Comparison of ENCODE assay signal across 31 cellular contexts in genomic region chr18:39611381-39612090, GRCh38.
DNase-seq lines count a peak whose midpoint lies in the region; ATAC-seq, FAIRE-seq and TF ChIP-seq lines count a peak whose summit lies in the region.
"Had no signal": no experiment of that assay in that cellular context is flagged by ENCODE, and none has a peak within 500 bp of the region (broad histone marks: within the 10 kb centered on the region; RNA-seq: fewer than 3 reads in every experiment).

No MANE protein-coding gene starts in this region.

- no peaks in the 10 kb centered on the region for H3K9me3 Mint-ChIP-seq in mesothelial cell of epicardium

- H2AFZ ChIP-seq in HepG2 (ENCODE audit: low read length): no peak overlapping the region

- H3K4me3 Mint-ChIP-seq in mesothelial cell of epicardium: no peak overlapping the region
- H3K4me3 Mint-ChIP-seq: activated CD4-positive, alpha-beta memory T cell treated with anti-CD3 and anti-CD28 coated beads, Interleukin-2, amount 10 ng/mL, durations not matched to agents 7 days and 5 days; activated naive CD4-positive, alpha-beta T cell treated with anti-CD3 and anti-CD28 coated beads for 36 hours; IgD-negative memory B cell; memory B cell; T-helper 2 cell treated with Interferon-gamma antibody and Interleukin-4, amounts not matched to agents 5 μg/mL and 100 μg/mL, for 36 hours had no signal

- H3K4me1 Mint-ChIP-seq in mesothelial cell of epicardium: peaks cover 27% of the 10 kb centered on the region
- H3K4me1 Mint-ChIP-seq: activated CD4-positive, alpha-beta memory T cell treated with anti-CD3 and anti-CD28 coated beads, Interleukin-2, amount 10 ng/mL, durations not matched to agents 7 days and 5 days; IgD-negative memory B cell; memory B cell had no signal

- no TSS peak for BruUV-seq in HepG2 (replicated peaks; lab: Mats Ljungman, UMichigan)

- no peaks in the 10 kb centered on the region for H4K20me1 ChIP-seq in HepG2 (ENCODE audit: insufficient read depth, low read length)

- peaks cover 6% of the 10 kb centered on the region; the same call in 1 of the 2 replicates for H3K4me1 ChIP-seq in HepG2 (ENCODE audit: insufficient read depth, low read length)
- no peaks in the 10 kb centered on the region for H3K4me1 ChIP-seq in right lobe of liver
- no peaks in the 10 kb centered on the region for H3K4me1 ChIP-seq in esophagus muscularis mucosa
- H3K4me1 ChIP-seq: left lung, Peyer's patch, psoas muscle, suprapubic skin had no signal

- POLR2A ChIA-PET in HepG2 (lab: Yijun Ruan, JAX): no interaction called here

- H3K4me3 ChIP-seq in HepG2 (replicated peaks in 1 of 3; ENCODE audit: insufficient read depth in 1 of 3, low read depth in 2 of 3, low read length in 3 of 3) (no peak overlapping the region), right lobe of liver (no peak overlapping the region), brain microvascular endothelial cell (ENCODE audit: low read depth, low read length) (no peak overlapping the region), esophagus muscularis mucosa (no peak overlapping the region)
- H3K4me3 ChIP-seq: left lung, Peyer's patch, psoas muscle, suprapubic skin had no signal

- no peaks in the 10 kb centered on the region for H3K36me3 Mint-ChIP-seq in mesothelial cell of epicardium
- H3K36me3 Mint-ChIP-seq: IgD-negative memory B cell, memory B cell had no signal

- no peaks in the 10 kb centered on the region for H3K27me3 ChIP-seq in HepG2 (ENCODE audit: control insufficient read depth in 1 of 2, insufficient read depth in 2 of 2, low read length in 2 of 2)
- no peaks in the 10 kb centered on the region for H3K27me3 ChIP-seq in right lobe of liver
- no peaks in the 10 kb centered on the region for H3K27me3 ChIP-seq in brain microvascular endothelial cell (replicated peaks)
- H3K27me3 ChIP-seq in esophagus muscularis mucosa: no peaks in the 10 kb centered on the region
- H3K27me3 ChIP-seq: left lung, Peyer's patch, suprapubic skin had no signal

- TF ChIP-seq EP300 in HepG2 (IDR thresholded peaks at IDR 0.05; ENCODE audit: low read depth in 2 of 2, low read length in 2 of 2) (no peak), HepG2 (CRISPR knock-in tag; IDR thresholded peaks at IDR 0.05; ENCODE audit: borderline replicate concordance) (no peak), esophagus muscularis mucosa (IDR thresholded peaks at IDR 0.05) (no peak)

- in situ Hi-C loops in HepG2 (cut with HindIII; ENCODE audit: extremely low pct_ligation_motif_present, low pct_unique_long_range_greater_than_20kb): no loop called here
- in situ Hi-C loops in brain microvascular endothelial cell (cut with HindIII; ENCODE audit: low pct_ligation_motif_present, low sequenced_read_pairs): no loop called here

- ATAC-seq in HepG2 (no peak), right lobe of liver (no peak), HG02885 (IDR thresholded peaks at IDR 0.05; ENCODE audit: poor library complexity, unreplicated experiment) (no peak), GM21447 (IDR thresholded peaks at IDR 0.05; ENCODE audit: unreplicated experiment) (no peak)
- ATAC-seq: HCT116, left lung, psoas muscle had no signal

- no peak overlapping the region for H3K4me2 ChIP-seq in HepG2 (ENCODE audit: low read depth, low read length)

- no peak for DNase-seq in HepG2 (ENCODE audit: low spot score)
- DNase-seq in right lobe of liver: no peak
- peak; percentile 14 for DNase-seq in brain microvascular endothelial cell
- no peak for DNase-seq in mesothelial cell of epicardium (ENCODE audit: low spot score in 2 of 2, unreplicated experiment in 2 of 2)
- DNase-seq in esophagus muscularis mucosa (ENCODE audit: extremely low spot score): no peak
- no peak for DNase-seq in stimulated activated CD4-positive, alpha-beta T cell treated with anti-CD3 and anti-CD28 coated beads, Interleukin-4, amount 100 ng/mL, for 4 hours
- DNase-seq: activated CD4-positive, alpha-beta memory T cell treated with anti-CD3 and anti-CD28 coated beads, Interleukin-2, amount 10 ng/mL, durations not matched to agents 7 days and 5 days; activated CD4-positive, alpha-beta T cell treated with anti-CD3 and anti-CD28 coated beads for 1 hour; activated naive CD4-positive, alpha-beta T cell treated with anti-CD3 and anti-CD28 coated beads for 36 hours; glutamatergic neuron; islet precursor cell; left lung; NCI-H1436 treated with DMSO at 0.1 percent for 48 hours; NCI-H2107; NCI-H345; NCI-H69; nucleus accumbens; Peyer's patch; psoas muscle; SHP77 treated with DMSO at 0.1 percent for 48 hours; stimulated activated naive CD4-positive, alpha-beta T cell had no signal

- CTCF ChIA-PET in HepG2 (lab: Yijun Ruan, JAX; ENCODE audit: low intra/inter-chr PET ratio, low total read pairs): no interaction called here

- H3K27me3 Mint-ChIP-seq in mesothelial cell of epicardium (ENCODE audit: low read depth): no peaks in the 10 kb centered on the region
- H3K27me3 Mint-ChIP-seq: activated CD4-positive, alpha-beta memory T cell treated with anti-CD3 and anti-CD28 coated beads, Interleukin-2, amount 10 ng/mL, durations not matched to agents 7 days and 5 days; IgD-negative memory B cell; memory B cell had no signal

- no peak overlapping the region for H3K27ac ChIP-seq in HepG2 (ENCODE audit: extremely low read length, insufficient read depth, low read length)
- H3K27ac ChIP-seq in right lobe of liver: no peak overlapping the region
- H3K27ac ChIP-seq in brain microvascular endothelial cell: peak overlapping the region; percentile 3
- H3K27ac ChIP-seq in esophagus muscularis mucosa (replicated peaks in 1 of 4): no peak overlapping the region
- H3K27ac ChIP-seq: 22Rv1, C4-2B, left lung, Peyer's patch, psoas muscle, suprapubic skin had no signal

- WGBS in HepG2 (ENCODE audit: low lambda C conversion rate): 97% methylated on average over 3 of the region's 3 CpGs
- WGBS in right lobe of liver (ENCODE audit: insufficient coverage, low coverage, low lambda C conversion rate, missing lambda C conversion rate): 62% methylated on average over 3 of the region's 3 CpGs
- WGBS in esophagus muscularis mucosa: 69% methylated on average over 3 of the region's 3 CpGs

- no peak for TF ChIP-seq CTCF in HepG2 (CRISPR knock-in tag; IDR thresholded peaks at IDR 0.05)
- no peak for TF ChIP-seq CTCF in right lobe of liver (IDR thresholded peaks at IDR 0.05)
- TF ChIP-seq CTCF in brain microvascular endothelial cell (IDR thresholded peaks at IDR 0.05; ENCODE audit: low read depth, low read length, missing control alignments): no peak
- TF ChIP-seq CTCF in mesothelial cell of epicardium (IDR thresholded peaks at IDR 0.05; ENCODE audit: unreplicated experiment): no peak
- no peak for TF ChIP-seq CTCF in esophagus muscularis mucosa (IDR thresholded peaks at IDR 0.05)

- no peak for TF ChIP-seq RAD21 in HepG2 (CRISPR knock-in tag; IDR thresholded peaks at IDR 0.05)

- no peak overlapping the region for H3K9ac ChIP-seq in HepG2 (ENCODE audit: insufficient read depth, low read depth, low read length)

- H3K9me3 ChIP-seq in HepG2 (ENCODE audit: low read length) (no peaks in the 10 kb centered on the region), right lobe of liver (no peaks in the 10 kb centered on the region), esophagus muscularis mucosa (no peaks in the 10 kb centered on the region)
- H3K9me3 ChIP-seq: left lung, Peyer's patch, psoas muscle, suprapubic skin had no signal

- intact Hi-C loops in HepG2 (cut with micrococcal nuclease; ENCODE audit: unreplicated experiment): no loop called here
- intact Hi-C loops in right lobe of liver (cut with DNase I): no loop called here
- intact Hi-C loops in esophagus muscularis mucosa (cut with DNase I): no loop called here

- FAIRE-seq in HepG2 (lab: Jason Lieb, UNC): no peak
- FAIRE-seq: endothelial cell of umbilical vein had no signal

- H3K36me3 ChIP-seq in HepG2 (replicated peaks in 1 of 2; ENCODE audit: control insufficient read depth in 1 of 2, insufficient read depth in 2 of 2, low read length in 2 of 2) (no peaks in the 10 kb centered on the region; a peak in 1 of 5 replicates), right lobe of liver (no peaks in the 10 kb centered on the region), brain microvascular endothelial cell (replicated peaks) (no peaks in the 10 kb centered on the region), esophagus muscularis mucosa (no peaks in the 10 kb centered on the region)
- H3K36me3 ChIP-seq: left lung, Peyer's patch, suprapubic skin had no signal

- no peaks in the 10 kb centered on the region for H3K79me2 ChIP-seq in HepG2 (ENCODE audit: insufficient read depth, low read length)

- peak overlapping the region; percentile 84 for H3K27ac Mint-ChIP-seq in mesothelial cell of epicardium
- H3K27ac Mint-ChIP-seq: activated CD4-positive, alpha-beta memory T cell treated with anti-CD3 and anti-CD28 coated beads, Interleukin-2, amount 10 ng/mL, durations not matched to agents 7 days and 5 days; activated naive CD4-positive, alpha-beta T cell treated with anti-CD3 and anti-CD28 coated beads for 36 hours; IgD-negative memory B cell; memory B cell; T-helper 2 cell treated with Interferon-gamma antibody and Interleukin-4, amounts not matched to agents 5 μg/mL and 100 μg/mL, for 36 hours had no signal

- TF ChIP-seq POLR2A in HepG2 (IDR thresholded peaks at IDR 0.05; ENCODE audit: insufficient read depth in 1 of 2, low read depth in 2 of 2, low read length in 2 of 2) (no peak), right lobe of liver (IDR thresholded peaks at IDR 0.05) (no peak), esophagus muscularis mucosa (IDR thresholded peaks at IDR 0.05; ENCODE audit: low read depth) (no peak)

TF ChIP-seq in HepG2, 621 proteins besides CTCF, POLR2A, EP300 and RAD21:
- TF ChIP-seq HMG20A (CRISPR knock-in tag; IDR thresholded peaks at IDR 0.05; ENCODE audit: borderline replicate concordance) (no peak), ATF7 (IDR thresholded peaks at IDR 0.05) (peak; percentile 37; the same call in 1 of the 2 replicates), ATF7 (CRISPR knock-in tag; IDR thresholded peaks at IDR 0.05) (no peak)
